8 cellular contexts compared by ENCODE assay signal in genomic region chr6:30327232-30327746, GRCh38. TPM values are rescaled to one million over a fixed set of nuclear protein-coding genes. Genes with fewer than 3 reads are reported as not detected.
A peak's percentile ranks its signal among the peaks of the same experiment; 100 is the strongest.
DNase-seq lines count a peak whose midpoint lies in the region; ATAC-seq and TF ChIP-seq lines count a peak whose summit lies in the region.

No MANE protein-coding gene starts in this region.

- H3K27me3 Mint-ChIP-seq in WTC11 (ENCODE audit: low read depth) = no peaks in the 10 kb centered on the region; the same call in 1 of the 2 replicates

- POLR2A ChIA-PET in WTC11 (lab: Charles Lee) = interaction anchor here (0.7 to 2.3 kb wide), 2 partner anchors 12 to 253 kb away, joined by 3 to 7 read pairs; no protein-coding TSS in a partner anchor

- H3K4me3 Mint-ChIP-seq in WTC11 = peak overlapping the region; percentile 82

- H3K4me3 ChIP-seq in hepatocyte (peak overlapping the region; percentile 78), smooth muscle cell (peak overlapping the region; percentile 92)

- H2AFZ ChIP-seq in hepatocyte (peak overlapping the region; percentile 83), smooth muscle cell (ENCODE audit: low read depth) (no peak overlapping the region)

- H3K27ac Mint-ChIP-seq in WTC11 = peak overlapping the region; percentile 92

- H3F3A ChIP-seq in smooth muscle cell (ENCODE audit: low read depth) = peaks cover 4% of the 10 kb centered on the region

- CTCF ChIA-PET in WTC11 (lab: Charles Lee) = interaction anchor here (2.0 kb wide), 1 partner anchor 108 kb away, joined by 8 read pairs; no protein-coding TSS in a partner anchor

- no peak for ATAC-seq in WTC11
- no peak for ATAC-seq in GM19328 (IDR thresholded peaks at IDR 0.05; ENCODE audit: unreplicated experiment)

- H3K4me2 ChIP-seq in hepatocyte = peak overlapping the region; percentile 89
- H3K4me2 ChIP-seq in smooth muscle cell = peak overlapping the region; percentile 98

- WGBS in hepatocyte (ENCODE audit: low lambda C conversion rate, missing lambda C conversion rate) = 6% methylated on average over 17 of the region's 17 CpGs
- 10% methylated on average over 17 of the region's 17 CpGs for WGBS in smooth muscle cell (ENCODE audit: low lambda C conversion rate)

- no peak for TF ChIP-seq CTCF in WTC11 (IDR thresholded peaks at IDR 0.05)
- no peak for TF ChIP-seq CTCF in hepatocyte (IDR thresholded peaks at IDR 0.05; ENCODE audit: poor library complexity)
- TF ChIP-seq CTCF in smooth muscle cell (IDR thresholded peaks at IDR 0.05; ENCODE audit: borderline replicate concordance, insufficient read depth, poor library complexity, severe bottlenecking) = no peak

- peaks cover 28% of the 10 kb centered on the region for H3K36me3 Mint-ChIP-seq in WTC11

- no peaks in the 10 kb centered on the region for H3K9me2 ChIP-seq in hepatocyte (replicated peaks; ENCODE audit: insufficient read depth)

- peak overlapping the region; percentile 98 for H3K27ac ChIP-seq in hepatocyte
- H3K27ac ChIP-seq in smooth muscle cell (ENCODE audit: low read depth) = peak overlapping the region; percentile 100

- H3K9me3 ChIP-seq in hepatocyte (ENCODE audit: low read depth) (no peaks in the 10 kb centered on the region), smooth muscle cell (replicated peaks; ENCODE audit: low read depth) (no peaks in the 10 kb centered on the region)

- H3K4me1 Mint-ChIP-seq in WTC11 = peaks cover 42% of the 10 kb centered on the region

- H3K9ac ChIP-seq in smooth muscle cell (ENCODE audit: low read depth) = peak overlapping the region; percentile 99

- H3K4me1 ChIP-seq in hepatocyte (ENCODE audit: insufficient read depth) (peaks cover 13% of the 10 kb centered on the region), smooth muscle cell (ENCODE audit: low read depth) (peaks cover 32% of the 10 kb centered on the region)

- no peaks in the 10 kb centered on the region for H3K27me3 ChIP-seq in hepatocyte
- H3K27me3 ChIP-seq in smooth muscle cell (ENCODE audit: low read depth) = no peaks in the 10 kb centered on the region

- peaks cover 25% of the 10 kb centered on the region for H4K20me1 ChIP-seq in hepatocyte (ENCODE audit: insufficient read depth, poor library complexity, severe bottlenecking)
- peaks cover 29% of the 10 kb centered on the region for H4K20me1 ChIP-seq in smooth muscle cell (ENCODE audit: low read depth)

- peak; percentile 62 for DNase-seq in NCI-H2227 treated with DMSO at 0.1 percent for 48 hours (lab: John Stamatoyannopoulos, UW)
- DNase-seq in NCI-H2227 (lab: John Stamatoyannopoulos, UW; ENCODE audit: unreplicated experiment) = no peak
- no peak for DNase-seq in WTC11 (ENCODE audit: low spot score)
- DNase-seq in hepatocyte (ENCODE audit: low spot score) = no peak
- no peak for DNase-seq in smooth muscle cell (lab: John Stamatoyannopoulos, UW; ENCODE audit: unreplicated experiment)
- no peak for DNase-seq in NAMALWA (ENCODE audit: low spot score)
- DNase-seq in NCI-H1092 treated with DMSO at 0.1 percent for 48 hours (lab: John Stamatoyannopoulos, UW) = no peak

- H3K79me2 ChIP-seq in hepatocyte (peaks cover 40% of the 10 kb centered on the region), smooth muscle cell (ENCODE audit: low read depth) (peaks cover 35% of the 10 kb centered on the region)

- H3K36me3 ChIP-seq in hepatocyte (replicated peaks; ENCODE audit: insufficient read depth, low read depth) = no peaks in the 10 kb centered on the region
- peaks cover 7% of the 10 kb centered on the region for H3K36me3 ChIP-seq in smooth muscle cell (ENCODE audit: low read depth)

- no peaks in the 10 kb centered on the region for H3K9me3 Mint-ChIP-seq in WTC11

TF ChIP-seq in WTC11, 78 proteins besides CTCF, POLR2A, EP300 and RAD21 (continues in another document):
- TF ChIP-seq GRHL2 (CRISPR knock-in tag; IDR thresholded peaks at IDR 0.05; ENCODE audit: insufficient replicate concordance, severe bottlenecking) = no peak
- peak; percentile 37; the same call in 1 of the 2 replicates for TF ChIP-seq MAX (CRISPR knock-in tag; IDR thresholded peaks at IDR 0.05)
- TF ChIP-seq, protein P1, sequence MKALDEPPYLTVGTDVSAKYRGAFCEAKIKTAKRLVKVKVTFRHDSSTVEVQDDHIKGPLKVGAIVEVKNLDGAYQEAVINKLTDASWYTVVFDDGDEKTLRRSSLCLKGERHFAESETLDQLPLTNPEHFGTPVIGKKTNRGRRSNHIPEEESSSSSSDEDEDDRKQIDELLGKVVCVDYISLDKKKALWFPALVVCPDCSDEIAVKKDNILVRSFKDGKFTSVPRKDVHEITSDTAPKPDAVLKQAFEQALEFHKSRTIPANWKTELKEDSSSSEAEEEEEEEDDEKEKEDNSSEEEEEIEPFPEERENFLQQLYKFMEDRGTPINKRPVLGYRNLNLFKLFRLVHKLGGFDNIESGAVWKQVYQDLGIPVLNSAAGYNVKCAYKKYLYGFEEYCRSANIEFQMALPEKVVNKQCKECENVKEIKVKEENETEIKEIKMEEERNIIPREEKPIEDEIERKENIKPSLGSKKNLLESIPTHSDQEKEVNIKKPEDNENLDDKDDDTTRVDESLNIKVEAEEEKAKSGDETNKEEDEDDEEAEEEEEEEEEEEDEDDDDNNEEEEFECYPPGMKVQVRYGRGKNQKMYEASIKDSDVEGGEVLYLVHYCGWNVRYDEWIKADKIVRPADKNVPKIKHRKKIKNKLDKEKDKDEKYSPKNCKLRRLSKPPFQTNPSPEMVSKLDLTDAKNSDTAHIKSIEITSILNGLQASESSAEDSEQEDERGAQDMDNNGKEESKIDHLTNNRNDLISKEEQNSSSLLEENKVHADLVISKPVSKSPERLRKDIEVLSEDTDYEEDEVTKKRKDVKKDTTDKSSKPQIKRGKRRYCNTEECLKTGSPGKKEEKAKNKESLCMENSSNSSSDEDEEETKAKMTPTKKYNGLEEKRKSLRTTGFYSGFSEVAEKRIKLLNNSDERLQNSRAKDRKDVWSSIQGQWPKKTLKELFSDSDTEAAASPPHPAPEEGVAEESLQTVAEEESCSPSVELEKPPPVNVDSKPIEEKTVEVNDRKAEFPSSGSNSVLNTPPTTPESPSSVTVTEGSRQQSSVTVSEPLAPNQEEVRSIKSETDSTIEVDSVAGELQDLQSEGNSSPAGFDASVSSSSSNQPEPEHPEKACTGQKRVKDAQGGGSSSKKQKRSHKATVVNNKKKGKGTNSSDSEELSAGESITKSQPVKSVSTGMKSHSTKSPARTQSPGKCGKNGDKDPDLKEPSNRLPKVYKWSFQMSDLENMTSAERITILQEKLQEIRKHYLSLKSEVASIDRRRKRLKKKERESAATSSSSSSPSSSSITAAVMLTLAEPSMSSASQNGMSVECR (CRISPR knock-in tag; IDR thresholded peaks at IDR 0.05; ENCODE audit: borderline replicate concordance) = no peak
- TF ChIP-seq CBFB (CRISPR knock-in tag; IDR thresholded peaks at IDR 0.05; ENCODE audit: low read depth) = no peak
- TF ChIP-seq CREB1 (CRISPR knock-in tag; IDR thresholded peaks at IDR 0.05) = no peak
- no peak for TF ChIP-seq FOXP4 (CRISPR knock-in tag; IDR thresholded peaks at IDR 0.05)
- TF ChIP-seq USF2 (CRISPR knock-in tag; IDR thresholded peaks at IDR 0.05) = no peak

RNA-seq across cellular contexts. Expression of gene TRIM39, which starts 0.6 kb away (rescaled TPM):
- total RNA-seq in WTC11 (2021) (22.7 to 24.9 TPM (median 24.0 TPM) in 3 replicates), hepatocyte (7.0 and 7.8 TPM in 2 replicates), smooth muscle cell (21.9 and 22.6 TPM in 2 replicates)
- polyA plus RNA-seq in hepatocyte (6.3 and 8.8 TPM in 2 replicates), smooth muscle cell (12.4 and 14.5 TPM in 2 replicates)

RNA-seq across cellular contexts. Expression of gene RPP21, which starts 17.7 kb away (rescaled TPM):
- 64.1 to 75.5 TPM (median 72.8 TPM) in 3 replicates for total RNA-seq in WTC11 (2021)
- total RNA-seq in hepatocyte = 40.8 and 41.6 TPM in 2 replicates
- 80.8 and 87.2 TPM in 2 replicates for polyA plus RNA-seq in hepatocyte
- total RNA-seq in smooth muscle cell = 66.3 and 67.1 TPM in 2 replicates
- polyA plus RNA-seq in smooth muscle cell = 77.5 and 114 TPM in 2 replicates
